1 cellular context compared by ENCODE assay signal in the genomic region with DNA sequence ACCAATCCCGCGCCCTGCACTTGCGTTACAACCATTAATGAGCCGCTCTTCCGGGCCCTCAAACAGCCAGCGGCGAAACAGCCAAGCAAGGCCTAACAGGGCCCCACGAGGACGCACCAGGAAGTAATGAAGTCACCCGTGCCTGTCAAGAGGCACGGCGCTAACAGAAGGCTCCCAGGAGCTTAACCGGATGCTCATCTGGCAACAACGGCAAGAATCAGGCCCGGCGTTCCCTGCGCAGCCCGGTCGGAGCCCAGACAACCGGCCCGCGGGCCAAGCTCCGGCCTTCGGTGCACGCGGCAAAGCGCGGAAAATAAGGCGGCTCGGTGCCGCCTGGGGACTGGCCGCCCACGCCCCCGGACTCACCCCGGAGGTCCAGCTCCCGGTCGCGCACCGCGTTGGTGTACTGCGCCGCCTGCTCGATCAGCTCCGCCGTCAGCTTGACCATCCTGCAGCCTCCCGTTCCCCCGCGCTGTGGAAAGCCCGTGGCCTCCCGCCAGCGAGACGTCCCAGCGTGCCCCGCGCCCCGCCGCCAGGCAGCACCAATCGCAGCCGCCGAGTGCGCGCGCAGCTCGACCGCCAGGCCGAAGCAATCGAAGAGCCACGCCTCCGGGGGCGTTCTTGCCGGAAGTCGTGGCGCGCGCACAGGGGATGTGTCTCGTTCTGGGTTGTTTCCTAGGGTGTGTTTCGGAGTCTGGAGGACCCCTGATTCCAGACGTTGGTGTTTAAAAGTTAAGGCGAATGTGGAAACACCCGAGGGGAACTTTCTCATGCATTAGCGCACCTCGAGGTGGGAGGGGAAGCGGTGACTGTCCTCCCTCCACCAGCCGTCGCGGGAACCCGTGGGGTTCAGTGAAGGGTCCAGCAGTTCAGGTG.
TF ChIP-seq lines count a peak whose summit lies in the region.

A gene (minus strand): TSS at position 518 of the 876 bp plus-strand sequence. CDS start 70 bp downstream, at position 448.

TF ChIP-seq in HepG2, 621 proteins besides CTCF, POLR2A, EP300 and RAD21 (continued from another document and continues in another):
- TF ChIP-seq, protein P1, sequence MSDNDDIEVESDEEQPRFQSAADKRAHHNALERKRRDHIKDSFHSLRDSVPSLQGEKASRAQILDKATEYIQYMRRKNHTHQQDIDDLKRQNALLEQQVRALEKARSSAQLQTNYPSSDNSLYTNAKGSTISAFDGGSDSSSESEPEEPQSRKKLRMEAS (IDR thresholded peaks at IDR 0.05), result peak; percentile 91
- TF ChIP-seq ZNF34 (CRISPR knock-in tag; IDR thresholded peaks at IDR 0.05; ENCODE audit: borderline replicate concordance), result peak; percentile 98; the same call in 1 of the 2 replicates
- peak; percentile 85; the same call in 1 of the 2 replicates for TF ChIP-seq ZBTB3 (CRISPR knock-in tag; IDR thresholded peaks at IDR 0.05; ENCODE audit: borderline replicate concordance, low read depth)
- TF ChIP-seq CEBPG (CRISPR knock-in tag; IDR thresholded peaks at IDR 0.05), result peak; percentile 50; the same call in 1 of the 2 replicates
- TF ChIP-seq ZSCAN22 (CRISPR knock-in tag; IDR thresholded peaks at IDR 0.05), result peak; percentile 29; the same call in 1 of the 2 replicates
- peak; percentile 78 for TF ChIP-seq GABPA (IDR thresholded peaks at IDR 0.05; ENCODE audit: low read depth, low read length)
- peak; percentile 89 for TF ChIP-seq GABPA (CRISPR knock-in tag; IDR thresholded peaks at IDR 0.05; ENCODE audit: low read depth)
- TF ChIP-seq REL (CRISPR knock-in tag; conservative IDR thresholded peaks at IDR 0.05), result peak; percentile 57; the same call in 1 of the 2 replicates
- peak; percentile 98; the same call in 1 of the 2 replicates for TF ChIP-seq SAFB2 (CRISPR knock-in tag; IDR thresholded peaks at IDR 0.05; ENCODE audit: borderline replicate concordance, low read depth)
- peak; percentile 48 for TF ChIP-seq GATA4 (IDR thresholded peaks at IDR 0.05; ENCODE audit: borderline replicate concordance, low read depth)
- no peak for TF ChIP-seq SRSF9 (IDR thresholded peaks at IDR 0.05; ENCODE audit: borderline replicate concordance, insufficient read depth, low read depth, low read length, poor library complexity, severe bottlenecking)
- TF ChIP-seq ZNF205 (CRISPR knock-in tag; IDR thresholded peaks at IDR 0.05), result peak; percentile 68
- peak; percentile 98 for TF ChIP-seq KMT2A (CRISPR knock-in tag; IDR thresholded peaks at IDR 0.05)
- TF ChIP-seq SRSF1 (optimal IDR thresholded peaks at IDR 0.05; ENCODE audit: low read depth, low read length), result peak; percentile 50
- TF ChIP-seq ZNF550 (CRISPR knock-in tag; IDR thresholded peaks at IDR 0.05; ENCODE audit: borderline replicate concordance), result 0 out of 2 replicates have a peak, but pooled peaks have one; percentile 18
- TF ChIP-seq ZNF782 (CRISPR knock-in tag; IDR thresholded peaks at IDR 0.05; ENCODE audit: borderline replicate concordance), result peak; percentile 86
- TF ChIP-seq RFX3 (CRISPR knock-in tag; IDR thresholded peaks at IDR 0.05), result 0 out of 2 replicates have a peak, but pooled peaks have one; percentile 10
- TF ChIP-seq, protein P2, sequence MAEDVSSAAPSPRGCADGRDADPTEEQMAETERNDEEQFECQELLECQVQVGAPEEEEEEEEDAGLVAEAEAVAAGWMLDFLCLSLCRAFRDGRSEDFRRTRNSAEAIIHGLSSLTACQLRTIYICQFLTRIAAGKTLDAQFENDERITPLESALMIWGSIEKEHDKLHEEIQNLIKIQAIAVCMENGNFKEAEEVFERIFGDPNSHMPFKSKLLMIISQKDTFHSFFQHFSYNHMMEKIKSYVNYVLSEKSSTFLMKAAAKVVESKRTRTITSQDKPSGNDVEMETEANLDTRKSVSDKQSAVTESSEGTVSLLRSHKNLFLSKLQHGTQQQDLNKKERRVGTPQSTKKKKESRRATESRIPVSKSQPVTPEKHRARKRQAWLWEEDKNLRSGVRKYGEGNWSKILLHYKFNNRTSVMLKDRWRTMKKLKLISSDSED (CRISPR knock-in tag; IDR thresholded peaks at IDR 0.05), result peak; percentile 13; the same call in 1 of the 2 replicates
- TF ChIP-seq, protein P3, sequence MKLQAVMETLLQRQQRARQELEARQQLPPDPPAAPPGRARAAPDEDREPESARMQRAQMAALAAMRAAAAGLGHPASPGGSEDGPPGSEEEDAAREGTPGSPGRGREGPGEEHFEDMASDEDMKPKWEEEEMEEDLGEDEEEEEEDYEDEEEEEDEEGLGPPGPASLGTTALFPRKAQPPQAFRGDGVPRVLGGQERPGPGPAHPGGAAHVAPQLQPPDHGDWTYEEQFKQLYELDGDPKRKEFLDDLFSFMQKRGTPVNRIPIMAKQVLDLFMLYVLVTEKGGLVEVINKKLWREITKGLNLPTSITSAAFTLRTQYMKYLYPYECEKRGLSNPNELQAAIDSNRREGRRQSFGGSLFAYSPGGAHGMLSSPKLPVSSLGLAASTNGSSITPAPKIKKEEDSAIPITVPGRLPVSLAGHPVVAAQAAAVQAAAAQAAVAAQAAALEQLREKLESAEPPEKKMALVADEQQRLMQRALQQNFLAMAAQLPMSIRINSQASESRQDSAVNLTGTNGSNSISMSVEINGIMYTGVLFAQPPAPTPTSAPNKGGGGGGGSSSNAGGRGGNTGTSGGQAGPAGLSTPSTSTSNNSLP (IDR thresholded peaks at IDR 0.05; ENCODE audit: low read depth, low read length), result no peak
- TF ChIP-seq, protein P4, sequence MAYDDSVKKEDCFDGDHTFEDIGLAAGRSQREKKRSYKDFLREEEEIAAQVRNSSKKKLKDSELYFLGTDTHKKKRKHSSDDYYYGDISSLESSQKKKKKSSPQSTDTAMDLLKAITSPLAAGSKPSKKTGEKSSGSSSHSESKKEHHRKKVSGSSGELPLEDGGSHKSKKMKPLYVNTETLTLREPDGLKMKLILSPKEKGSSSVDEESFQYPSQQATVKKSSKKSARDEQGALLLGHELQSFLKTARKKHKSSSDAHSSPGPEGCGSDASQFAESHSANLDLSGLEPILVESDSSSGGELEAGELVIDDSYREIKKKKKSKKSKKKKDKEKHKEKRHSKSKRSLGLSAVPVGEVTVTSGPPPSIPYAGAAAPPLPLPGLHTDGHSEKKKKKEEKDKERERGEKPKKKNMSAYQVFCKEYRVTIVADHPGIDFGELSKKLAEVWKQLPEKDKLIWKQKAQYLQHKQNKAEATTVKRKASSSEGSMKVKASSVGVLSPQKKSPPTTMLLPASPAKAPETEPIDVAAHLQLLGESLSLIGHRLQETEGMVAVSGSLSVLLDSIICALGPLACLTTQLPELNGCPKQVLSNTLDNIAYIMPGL (CRISPR knock-in tag; IDR thresholded peaks at IDR 0.05; ENCODE audit: borderline replicate concordance in 1 of 2, low read depth in 1 of 2), result peak; percentile 92 to 97
- TF ChIP-seq NFYB (CRISPR knock-in tag; IDR thresholded peaks at IDR 0.05), result peak; percentile 52
- TF ChIP-seq MED8 (CRISPR knock-in tag; IDR thresholded peaks at IDR 0.05; ENCODE audit: insufficient replicate concordance), result peak; percentile 91
- TF ChIP-seq ZNF570 (CRISPR knock-in tag; IDR thresholded peaks at IDR 0.05; ENCODE audit: borderline replicate concordance), result no peak
- TF ChIP-seq ZNF234 (CRISPR knock-in tag; conservative IDR thresholded peaks at IDR 0.05), result peak; percentile 80
- TF ChIP-seq ZNF136 (CRISPR knock-in tag; IDR thresholded peaks at IDR 0.05; ENCODE audit: low read depth), result 0 out of 2 replicates have a peak, but pooled peaks have one; percentile 32
- TF ChIP-seq TARDBP (CRISPR knock-in tag; IDR thresholded peaks at IDR 0.05), result peak; percentile 95
- TF ChIP-seq ZSCAN12 (CRISPR knock-in tag; IDR thresholded peaks at IDR 0.05), result 0 out of 2 replicates have a peak, but pooled peaks have one; percentile 20
- TF ChIP-seq MAZ (IDR thresholded peaks at IDR 0.05; ENCODE audit: borderline replicate concordance, low read depth, low read length), result peak; percentile 31; the same call in 1 of the 2 replicates
- peak; percentile 88 for TF ChIP-seq MAZ (CRISPR knock-in tag; IDR thresholded peaks at IDR 0.05; ENCODE audit: low read depth)
- TF ChIP-seq, protein P5, sequence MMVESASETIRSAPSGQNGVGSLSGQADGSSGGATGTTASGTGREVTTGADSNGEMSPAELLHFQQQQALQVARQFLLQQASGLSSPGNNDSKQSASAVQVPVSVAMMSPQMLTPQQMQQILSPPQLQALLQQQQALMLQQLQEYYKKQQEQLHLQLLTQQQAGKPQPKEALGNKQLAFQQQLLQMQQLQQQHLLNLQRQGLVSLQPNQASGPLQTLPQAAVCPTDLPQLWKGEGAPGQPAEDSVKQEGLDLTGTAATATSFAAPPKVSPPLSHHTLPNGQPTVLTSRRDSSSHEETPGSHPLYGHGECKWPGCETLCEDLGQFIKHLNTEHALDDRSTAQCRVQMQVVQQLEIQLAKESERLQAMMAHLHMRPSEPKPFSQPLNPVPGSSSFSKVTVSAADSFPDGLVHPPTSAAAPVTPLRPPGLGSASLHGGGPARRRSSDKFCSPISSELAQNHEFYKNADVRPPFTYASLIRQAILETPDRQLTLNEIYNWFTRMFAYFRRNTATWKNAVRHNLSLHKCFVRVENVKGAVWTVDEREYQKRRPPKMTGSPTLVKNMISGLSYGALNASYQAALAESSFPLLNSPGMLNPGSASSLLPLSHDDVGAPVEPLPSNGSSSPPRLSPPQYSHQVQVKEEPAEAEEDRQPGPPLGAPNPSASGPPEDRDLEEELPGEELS (CRISPR knock-in tag; IDR thresholded peaks at IDR 0.05), result peak; percentile 52; the same call in 1 of the 2 replicates
- no peak for TF ChIP-seq MZF1 (CRISPR knock-in tag; IDR thresholded peaks at IDR 0.05; ENCODE audit: borderline replicate concordance)
- peak; percentile 79; the same call in 1 of the 2 replicates for TF ChIP-seq HOXD1 (CRISPR knock-in tag; IDR thresholded peaks at IDR 0.05)
- peak; percentile 94 for TF ChIP-seq FOXC1 (CRISPR knock-in tag; IDR thresholded peaks at IDR 0.05; ENCODE audit: borderline replicate concordance)
- TF ChIP-seq, protein P6, sequence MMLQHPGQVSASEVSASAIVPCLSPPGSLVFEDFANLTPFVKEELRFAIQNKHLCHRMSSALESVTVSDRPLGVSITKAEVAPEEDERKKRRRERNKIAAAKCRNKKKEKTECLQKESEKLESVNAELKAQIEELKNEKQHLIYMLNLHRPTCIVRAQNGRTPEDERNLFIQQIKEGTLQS (CRISPR knock-in tag; IDR thresholded peaks at IDR 0.05), result 0 out of 2 replicates have a peak, but pooled peaks have one; percentile 6
- peak; percentile 96 for TF ChIP-seq ZBTB38 (CRISPR knock-in tag; IDR thresholded peaks at IDR 0.05)
- TF ChIP-seq KLF11 (CRISPR knock-in tag; IDR thresholded peaks at IDR 0.05), result peak; percentile 84
- TF ChIP-seq HDAC2 (CRISPR knock-in tag; IDR thresholded peaks at IDR 0.05), result peak; percentile 83
- TF ChIP-seq, protein P7, sequence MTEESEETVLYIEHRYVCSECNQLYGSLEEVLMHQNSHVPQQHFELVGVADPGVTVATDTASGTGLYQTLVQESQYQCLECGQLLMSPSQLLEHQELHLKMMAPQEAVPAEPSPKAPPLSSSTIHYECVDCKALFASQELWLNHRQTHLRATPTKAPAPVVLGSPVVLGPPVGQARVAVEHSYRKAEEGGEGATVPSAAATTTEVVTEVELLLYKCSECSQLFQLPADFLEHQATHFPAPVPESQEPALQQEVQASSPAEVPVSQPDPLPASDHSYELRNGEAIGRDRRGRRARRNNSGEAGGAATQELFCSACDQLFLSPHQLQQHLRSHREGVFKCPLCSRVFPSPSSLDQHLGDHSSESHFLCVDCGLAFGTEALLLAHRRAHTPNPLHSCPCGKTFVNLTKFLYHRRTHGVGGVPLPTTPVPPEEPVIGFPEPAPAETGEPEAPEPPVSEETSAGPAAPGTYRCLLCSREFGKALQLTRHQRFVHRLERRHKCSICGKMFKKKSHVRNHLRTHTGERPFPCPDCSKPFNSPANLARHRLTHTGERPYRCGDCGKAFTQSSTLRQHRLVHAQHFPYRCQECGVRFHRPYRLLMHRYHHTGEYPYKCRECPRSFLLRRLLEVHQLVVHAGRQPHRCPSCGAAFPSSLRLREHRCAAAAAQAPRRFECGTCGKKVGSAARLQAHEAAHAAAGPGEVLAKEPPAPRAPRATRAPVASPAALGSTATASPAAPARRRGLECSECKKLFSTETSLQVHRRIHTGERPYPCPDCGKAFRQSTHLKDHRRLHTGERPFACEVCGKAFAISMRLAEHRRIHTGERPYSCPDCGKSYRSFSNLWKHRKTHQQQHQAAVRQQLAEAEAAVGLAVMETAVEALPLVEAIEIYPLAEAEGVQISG (CRISPR knock-in tag; IDR thresholded peaks at IDR 0.05), result peak; percentile 95
- TF ChIP-seq SMYD3 (CRISPR knock-in tag; IDR thresholded peaks at IDR 0.05), result no peak
- TF ChIP-seq ZNF761 (CRISPR knock-in tag; conservative IDR thresholded peaks at IDR 0.05), result peak; percentile 81; the same call in 1 of the 2 replicates
- TF ChIP-seq, protein P8, sequence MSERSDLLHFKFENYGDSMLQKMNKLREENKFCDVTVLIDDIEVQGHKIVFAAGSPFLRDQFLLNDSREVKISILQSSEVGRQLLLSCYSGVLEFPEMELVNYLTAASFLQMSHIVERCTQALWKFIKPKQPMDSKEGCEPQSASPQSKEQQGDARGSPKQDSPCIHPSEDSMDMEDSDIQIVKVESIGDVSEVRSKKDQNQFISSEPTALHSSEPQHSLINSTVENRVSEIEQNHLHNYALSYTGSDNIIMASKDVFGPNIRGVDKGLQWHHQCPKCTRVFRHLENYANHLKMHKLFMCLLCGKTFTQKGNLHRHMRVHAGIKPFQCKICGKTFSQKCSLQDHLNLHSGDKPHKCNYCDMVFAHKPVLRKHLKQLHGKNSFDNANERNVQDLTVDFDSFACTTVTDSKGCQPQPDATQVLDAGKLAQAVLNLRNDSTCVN (CRISPR knock-in tag; IDR thresholded peaks at IDR 0.05; ENCODE audit: borderline replicate concordance), result peak; percentile 56; the same call in 1 of the 2 replicates
- TF ChIP-seq, protein P9, sequence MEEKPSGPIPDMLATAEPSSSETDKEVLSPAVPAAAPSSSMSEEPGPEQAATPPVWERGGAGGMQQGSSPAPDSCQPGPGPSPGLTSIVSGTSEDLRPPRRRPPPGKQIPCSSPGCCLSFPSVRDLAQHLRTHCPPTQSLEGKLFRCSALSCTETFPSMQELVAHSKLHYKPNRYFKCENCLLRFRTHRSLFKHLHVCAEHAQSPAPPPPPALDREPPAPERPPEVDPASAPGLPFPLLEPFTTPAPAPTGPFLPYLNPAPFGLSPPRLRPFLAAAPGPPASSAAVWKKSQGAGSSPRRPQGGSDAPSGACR (CRISPR knock-in tag; IDR thresholded peaks at IDR 0.05), result peak; percentile 89; the same call in 1 of the 2 replicates
- TF ChIP-seq, protein P10, sequence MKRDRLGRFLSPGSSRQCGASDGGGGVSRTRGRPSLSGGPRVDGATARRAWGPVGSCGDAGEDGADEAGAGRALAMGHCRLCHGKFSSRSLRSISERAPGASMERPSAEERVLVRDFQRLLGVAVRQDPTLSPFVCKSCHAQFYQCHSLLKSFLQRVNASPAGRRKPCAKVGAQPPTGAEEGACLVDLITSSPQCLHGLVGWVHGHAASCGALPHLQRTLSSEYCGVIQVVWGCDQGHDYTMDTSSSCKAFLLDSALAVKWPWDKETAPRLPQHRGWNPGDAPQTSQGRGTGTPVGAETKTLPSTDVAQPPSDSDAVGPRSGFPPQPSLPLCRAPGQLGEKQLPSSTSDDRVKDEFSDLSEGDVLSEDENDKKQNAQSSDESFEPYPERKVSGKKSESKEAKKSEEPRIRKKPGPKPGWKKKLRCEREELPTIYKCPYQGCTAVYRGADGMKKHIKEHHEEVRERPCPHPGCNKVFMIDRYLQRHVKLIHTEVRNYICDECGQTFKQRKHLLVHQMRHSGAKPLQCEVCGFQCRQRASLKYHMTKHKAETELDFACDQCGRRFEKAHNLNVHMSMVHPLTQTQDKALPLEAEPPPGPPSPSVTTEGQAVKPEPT (CRISPR knock-in tag; IDR thresholded peaks at IDR 0.05; ENCODE audit: low read depth), result peak; percentile 91
